In the genomic region with DNA sequence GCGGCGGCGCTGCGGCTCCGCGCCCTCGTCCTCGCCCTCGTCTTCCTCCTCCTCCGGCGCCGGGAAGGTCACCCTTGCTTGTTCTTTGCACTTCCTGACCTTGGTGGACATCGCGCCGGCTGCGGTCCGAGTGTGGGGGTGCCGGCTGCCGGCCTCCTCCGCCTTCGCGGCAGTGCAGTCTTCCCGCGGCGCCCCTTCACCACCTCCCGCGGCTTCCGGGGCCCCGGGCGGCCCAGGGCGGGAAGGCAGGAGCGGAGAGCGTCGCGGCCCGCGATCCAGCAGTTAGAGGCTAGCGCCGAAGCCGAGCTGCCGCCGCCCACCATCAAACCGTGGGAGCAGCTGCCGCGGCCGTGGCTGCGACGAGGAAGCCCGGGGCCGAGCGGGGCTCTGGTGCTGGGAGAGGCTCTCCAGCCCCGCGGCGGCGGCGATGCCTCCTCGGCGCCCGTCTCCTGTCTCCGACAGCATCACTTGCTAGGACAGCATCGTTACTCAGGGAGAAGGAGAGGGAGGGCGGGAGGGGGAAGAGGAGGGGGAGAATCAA, we compare ENCODE assay signal across 8 cellular contexts. TPM values are rescaled to one million over a fixed set of nuclear protein-coding genes. Genes with fewer than 3 reads are reported as not detected.
DNase-seq lines count a peak whose midpoint lies in the region; TF ChIP-seq lines count a peak whose summit lies in the region.

A gene (minus strand): TSS at position 491 of the 541 bp plus-strand sequence. CDS start 380 bp downstream, at position 111.

- no peaks in the 10 kb centered on the region for H3K36me3 ChIP-seq in BLaER1 treated with 17β-estradiol and CSF1 and Interleukin-3, amounts not matched to agents 10 nM and 100 nM
- H3K36me3 ChIP-seq in KMS-11 (ENCODE audit: insufficient read depth) (no peaks in the 10 kb centered on the region), fibroblast of lung (ENCODE audit: control insufficient read depth, insufficient read depth, low read length) (no peaks in the 10 kb centered on the region), urinary bladder (ENCODE audit: insufficient read depth) (no peaks in the 10 kb centered on the region)

- under 1% methylated on average over 62 of the region's 62 CpGs for WGBS in urinary bladder

- peak within 1 kb of the TSS; percentile 93 to 100 (median 99) for H3K4me2 ChIP-seq in BLaER1 treated with 17β-estradiol and CSF1 and Interleukin-3, amounts not matched to agents 10 nM and 100 nM
- H3K4me2 ChIP-seq in KMS-11 (peak within 1 kb of the TSS; percentile 78), fibroblast of lung (ENCODE audit: extremely low read depth, insufficient read depth, low read length) (peak within 1 kb of the TSS; percentile 93)

- DNase-seq in GM20000 (ENCODE audit: low spot score) = peak; percentile 71
- DNase-seq in activated T-cell treated with anti-CD3 and anti-CD28 coated beads for 48 hours (ENCODE audit: low read depth) = peak; percentile 36
- DNase-seq in fibroblast of lung (ENCODE audit: low read depth in 2 of 2) = peak; percentile 20 to 33
- DNase-seq in nephron progenitor cell = peak; percentile 74
- DNase-seq in mesenteric fat pad (ENCODE audit: low spot score) = no peak

- no peaks in the 10 kb centered on the region for H3K36me3 Mint-ChIP-seq in nephron progenitor cell (ENCODE audit: low read depth)

- H3K27ac Mint-ChIP-seq in nephron progenitor cell = no peak within 1 kb of the TSS

- H3K9ac ChIP-seq in BLaER1 treated with 17β-estradiol and CSF1 and Interleukin-3, amounts not matched to agents 10 nM and 100 nM = peak within 1 kb of the TSS; percentile 7 to 74 (median 63)
- H3K9ac ChIP-seq in KMS-11 (peak within 1 kb of the TSS; percentile 43), fibroblast of lung (ENCODE audit: insufficient read depth, low read length) (peak within 1 kb of the TSS; percentile 58)

- peaks cover 21% of the 10 kb centered on the region for H3K4me1 Mint-ChIP-seq in nephron progenitor cell

- H3K4me1 ChIP-seq in BLaER1 treated with 17β-estradiol and CSF1 and Interleukin-3, amounts not matched to agents 10 nM and 100 nM = peaks cover 0 to 17% (median 14%) of the 10 kb centered on the region in 10 experiments; a peak in 14 of 20 replicates
- H3K4me1 ChIP-seq in KMS-11 (ENCODE audit: low read depth, poor library complexity, severe bottlenecking) (peaks cover 5% of the 10 kb centered on the region), fibroblast of lung (ENCODE audit: control insufficient read depth, extremely low read depth, insufficient read depth, low read length) (no peaks in the 10 kb centered on the region), urinary bladder (ENCODE audit: insufficient read depth) (peaks cover 2% of the 10 kb centered on the region)

- no peaks in the 10 kb centered on the region for H3K9me3 Mint-ChIP-seq in nephron progenitor cell

- TF ChIP-seq CTCF in GM20000 (IDR thresholded peaks at IDR 0.05; ENCODE audit: extremely low read depth, missing control alignments) = no peak
- no peak for TF ChIP-seq CTCF in KMS-11 (conservative IDR thresholded peaks at IDR 0.05; ENCODE audit: low read depth, low read length)
- no peak for TF ChIP-seq CTCF in fibroblast of lung (conservative IDR thresholded peaks at IDR 0.05 in 1 of 2, IDR thresholded peaks at IDR 0.05 in 1 of 2; ENCODE audit: low read depth in 1 of 2, low read length in 2 of 2)
- TF ChIP-seq CTCF in nephron progenitor cell (IDR thresholded peaks at IDR 0.05) = no peak

- H3K9me3 ChIP-seq in BLaER1 treated with 17β-estradiol and CSF1 and Interleukin-3, amounts not matched to agents 10 nM and 100 nM (replicated peaks in 1 of 11) = 0 out of 22 replicates have a peak, but pooled peaks cover 0 to 3% (median 0%) of the 10 kb centered on the region in 11 experiments
- H3K9me3 ChIP-seq in fibroblast of lung (ENCODE audit: control insufficient read depth, insufficient read depth, low read depth, low read length) = no peaks in the 10 kb centered on the region

- peak within 1 kb of the TSS in 3 of 11 experiments; percentile 4 to 38 (median 27); a peak in 2 of 22 replicates for H3K27ac ChIP-seq in BLaER1 treated with 17β-estradiol and CSF1 and Interleukin-3, amounts not matched to agents 10 nM and 100 nM
- H3K27ac ChIP-seq in KMS-11 (no peak within 1 kb of the TSS), fibroblast of lung (ENCODE audit: insufficient read depth, low read length) (no peak within 1 kb of the TSS), urinary bladder (ENCODE audit: low read depth) (peak within 1 kb of the TSS; percentile 92)

- H2AFZ ChIP-seq in KMS-11 (ENCODE audit: low read depth) (peak within 1 kb of the TSS; percentile 98), fibroblast of lung (ENCODE audit: low read length) (peak within 1 kb of the TSS; percentile 86)

- peak within 1 kb of the TSS; percentile 61 to 84 (median 70) for H3K4me3 ChIP-seq in BLaER1 treated with 17β-estradiol and CSF1 and Interleukin-3, amounts not matched to agents 10 nM and 100 nM
- no peak within 1 kb of the TSS for H3K4me3 ChIP-seq in KMS-11 (IDR thresholded peaks at IDR 0.05; ENCODE audit: insufficient read depth, low read depth, low read length)
- peak within 1 kb of the TSS; percentile 59 to 85 (median 76) for H3K4me3 ChIP-seq in fibroblast of lung (replicated peaks in 1 of 4; ENCODE audit: control extremely low read depth in 1 of 4, insufficient read depth in 1 of 4, low read depth in 3 of 4, low read length in 4 of 4)
- H3K4me3 ChIP-seq in urinary bladder (ENCODE audit: low read depth, low read length) = peak within 1 kb of the TSS; percentile 88

- peak within 1 kb of the TSS; percentile 92 for H3K4me3 Mint-ChIP-seq in nephron progenitor cell

- H3K27me3 Mint-ChIP-seq in nephron progenitor cell (ENCODE audit: low read depth, poor library complexity) = peaks cover 42% of the 10 kb centered on the region

- H4K20me1 ChIP-seq in BLaER1 treated with 17β-estradiol and CSF1 and Interleukin-3, amounts not matched to agents 10 nM and 100 nM = peaks cover 0 to 18% (median 8%) of the 10 kb centered on the region in 11 experiments; a peak in 11 of 22 replicates
- H4K20me1 ChIP-seq in KMS-11 (ENCODE audit: insufficient read depth) (no peaks in the 10 kb centered on the region), fibroblast of lung (ENCODE audit: control insufficient read depth, extremely low read depth, insufficient read depth, low read length) (no peaks in the 10 kb centered on the region)

- H3K79me2 ChIP-seq in KMS-11 (ENCODE audit: insufficient read depth, low read depth) (no peaks in the 10 kb centered on the region), fibroblast of lung (ENCODE audit: control insufficient read depth, insufficient read depth, low read length) (no peaks in the 10 kb centered on the region)

- peaks cover 59 to 78% (median 70%) of the 10 kb centered on the region in 11 experiments for H3K27me3 ChIP-seq in BLaER1 treated with 17β-estradiol and CSF1 and Interleukin-3, amounts not matched to agents 10 nM and 100 nM
- H3K27me3 ChIP-seq in KMS-11 (ENCODE audit: insufficient read depth, low read depth) = no peaks in the 10 kb centered on the region; the same call in 1 of the 2 replicates
- peaks cover 3% of the 10 kb centered on the region for H3K27me3 ChIP-seq in fibroblast of lung (ENCODE audit: control insufficient read depth, insufficient read depth, low read length)

RNA-seq across cellular contexts. Expression of the gene that starts here (rescaled TPM):
- total RNA-seq in fibroblast of lung (1.0 and 1.2 TPM in 2 replicates), urinary bladder (10.0 TPM), mesenteric fat pad (0.48 TPM)
- polyA plus RNA-seq in fibroblast of lung (0.52 and 2.3 TPM in 2 replicates), urinary bladder (3.3 TPM)
- 0.22 and 1.2 TPM in 2 replicates for polyA plus RNA-seq in fibroblast of lung (2012)
- polyA minus RNA-seq in fibroblast of lung (ENCODE audit: low replicate concordance) = 0.31 and 1.1 TPM in 2 replicates
